ENCODE assay signal across 8 cellular contexts in the genomic region with DNA sequence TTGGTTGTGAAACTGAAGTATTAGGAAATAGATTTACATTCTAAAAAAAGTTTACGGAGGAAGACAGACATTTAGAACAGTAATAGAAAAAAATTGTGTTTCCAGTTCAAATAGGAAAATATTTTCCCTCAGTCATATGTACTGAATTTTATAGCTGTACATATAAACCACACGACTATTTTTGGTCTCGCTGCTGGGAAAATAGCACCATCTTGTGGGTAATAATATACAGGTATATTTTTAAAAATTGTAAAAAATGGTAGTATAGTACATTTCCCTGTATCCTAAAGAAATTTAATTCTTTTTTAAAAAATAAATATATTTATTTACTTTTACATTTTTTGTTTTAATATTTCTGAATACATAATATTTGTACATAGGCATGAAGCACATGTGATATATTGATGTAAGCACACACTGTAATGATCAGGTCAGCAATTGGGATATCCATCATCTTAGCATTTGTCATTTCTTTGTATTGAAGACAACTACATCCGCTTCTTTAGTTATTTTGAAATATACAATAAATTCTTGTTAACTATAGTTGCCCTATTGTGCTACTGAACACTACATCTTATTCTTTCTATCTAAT.
DNase-seq lines count a peak whose midpoint lies in the region; ATAC-seq and TF ChIP-seq lines count a peak whose summit lies in the region.

No MANE protein-coding gene starts in this region.

- H3K4me3 ChIP-seq in OCI-LY7 (ENCODE audit: low read depth, low read length, poor library complexity, severe bottlenecking): no peak overlapping the region
- no peak overlapping the region for H3K4me3 ChIP-seq in fibroblast of villous mesenchyme (ENCODE audit: low read depth, low read length)

- no peaks in the 10 kb centered on the region for H3K36me3 ChIP-seq in OCI-LY7 (ENCODE audit: insufficient read depth, low read length)

- no peak overlapping the region for H3K4me2 ChIP-seq in OCI-LY7 (ENCODE audit: low read length)

- no peaks in the 10 kb centered on the region for H3K4me1 ChIP-seq in OCI-LY7 (ENCODE audit: insufficient read depth, low read length, poor library complexity, severe bottlenecking)

- no peak overlapping the region for H2AFZ ChIP-seq in OCI-LY7 (ENCODE audit: low read length)

- BruUV-seq in OCI-LY7 (replicated peaks; lab: Mats Ljungman, UMichigan): no TSS peak

- no peaks in the 10 kb centered on the region for H3K9me3 ChIP-seq in OCI-LY7 (ENCODE audit: low read length)

- DNase-seq in AG08395 (ENCODE audit: low spot score) (peak; percentile 6), OCI-LY7 (ENCODE audit: low spot score) (peak; percentile 33), fibroblast of villous mesenchyme (ENCODE audit: low read depth) (peak; percentile 30), middle frontal gyrus (ENCODE audit: extremely low spot score, low spot score) (no peak), foreskin melanocyte (no peak)
- DNase-seq in activated effector memory CD4-positive, alpha-beta T cell treated with Interleukin-2 at 50 U/mL for 16 hours: no peak

- ATAC-seq in GM21367 (IDR thresholded peaks at IDR 0.05; ENCODE audit: unreplicated experiment) (peak; percentile 53), GM19467 (IDR thresholded peaks at IDR 0.05; ENCODE audit: unreplicated experiment) (no peak)

- CTCF ChIA-PET in OCI-LY7 (lab: Charles Lee; ENCODE audit: unreplicated experiment): interaction anchor here (1.1 kb wide), 1 partner anchor 23 kb away, joined by 6 read pairs; no protein-coding TSS in a partner anchor

- H3K9me2 ChIP-seq in OCI-LY7 (ENCODE audit: insufficient read depth, low read length): no peaks in the 10 kb centered on the region

- intact Hi-C loops in OCI-LY7 (cut with micrococcal nuclease; ENCODE audit: unreplicated experiment): loop anchor here (1.0 to 5.0 kb wide), 3 partner anchors 23 to 371 kb away; no protein-coding TSS in a partner anchor

- H3K27ac ChIP-seq in OCI-LY7 (ENCODE audit: low read depth, low read length, poor library complexity, severe bottlenecking): no peak overlapping the region

- H3K79me2 ChIP-seq in OCI-LY7 (ENCODE audit: insufficient read depth, low read depth, low read length): no peaks in the 10 kb centered on the region

- H4K20me1 ChIP-seq in OCI-LY7 (ENCODE audit: insufficient read depth, low read length): no peaks in the 10 kb centered on the region

- POLR2A ChIA-PET in OCI-LY7 (lab: Charles Lee): interaction anchor here (0.5 to 2.2 kb wide), 3 partner anchors 23 to 396 kb away, joined by 3 to 6 read pairs (median 3); no protein-coding TSS in a partner anchor

- TF ChIP-seq CTCF in OCI-LY7 (conservative IDR thresholded peaks at IDR 0.05; ENCODE audit: low read length) (peak; percentile 73), fibroblast of villous mesenchyme (IDR thresholded peaks at IDR 0.05; ENCODE audit: insufficient read depth, low read depth, low read length) (peak; percentile 48)

Comparison
In these comparisons a context has a peak if more than half of its experiments do, and no peak if none do; other contexts are left out.
1. DNase-seq: peak in AG08395 (single experiment), OCI-LY7 (single experiment) and fibroblast of villous mesenchyme (single experiment); none in middle frontal gyrus (single experiment), activated effector memory CD4-positive, alpha-beta T cell treated with Interleukin-2 at 50 U/mL for 16 hours (single experiment) and foreskin melanocyte (single experiment).